34 cellular contexts compared by ENCODE assay signal in genomic region chr2:157948856-157949255, GRCh38.
"Had no signal": no experiment of that assay in that cellular context is flagged by ENCODE, and none has a peak within 500 bp of the region (broad histone marks: within the 10 kb centered on the region; RNA-seq: fewer than 3 reads in every experiment).

No MANE protein-coding gene starts in this region.

- H3K4me3 ChIP-seq: adrenal gland, ascending aorta, body of pancreas, breast epithelium, cardiac muscle cell had no signal

- H3K4me1 ChIP-seq: adrenal gland, ascending aorta, body of pancreas, breast epithelium had no signal

- DNase-seq: activated effector memory CD4-positive, alpha-beta T cell treated with anti-CD3 and anti-CD28 coated beads, Interleukin-2, amount 50 U/mL, for 16 hours; activated effector memory CD4-positive, alpha-beta T cell treated with Interleukin-2 at 50 U/mL for 16 hours; activated gamma-delta T cell; activated gamma-delta T cell treated with Interleukin-2 at 50 U/mL for 16 hours; activated naive CD4-positive, alpha-beta T cell; activated naive CD4-positive, alpha-beta T cell treated with anti-CD3 and anti-CD28 coated beads for 36 hours; activated naive CD4-positive, alpha-beta T cell treated with anti-CD3 and anti-CD28 coated beads, Interleukin-2, amount 10 ng/mL, durations not matched to agents 7 days and 5 days; activated naive CD4-positive, alpha-beta T cell treated with anti-CD3 and anti-CD28 coated beads, Interleukin-2, amount 50 U/mL, for 16 hours; activated naive CD4-positive, alpha-beta T cell treated with Interleukin-2 at 50 U/mL for 16 hours; activated naive CD8-positive, alpha-beta T cell treated with anti-CD3 and anti-CD28 coated beads for 36 hours; activated naive CD8-positive, alpha-beta T cell treated with anti-CD3 and anti-CD28 coated beads, Interleukin-2, amount 10 ng/mL, durations not matched to agents 7 days and 5 days; activated naive CD8-positive, alpha-beta T cell treated with anti-CD3 and anti-CD28 coated beads, Interleukin-2, amount 50 U/mL, for 24 hours; activated T-cell treated with anti-CD3 and anti-CD28 coated beads, Interleukin-2, amount 50 U/mL, for 1 hour; activated T-cell treated with anti-CD3 and anti-CD28 coated beads, Interleukin-2, amount 50 U/mL, for 24 hours; activated T-cell treated with anti-CD3 and anti-CD28 coated beads, Interleukin-2, amount 50 U/mL, for 4 hours; activated T-cell treated with anti-CD3 and anti-CD28 coated beads, Interleukin-2, amount 50 U/mL, for 48 hours; activated T-cell treated with anti-CD3 and anti-CD28 coated beads, Interleukin-2, amount 50 U/mL, for 72 hours; adrenal gland; amniotic stem cell; amygdala; anterior cingulate cortex; aorta; body of pancreas; brain microvascular endothelial cell; caudate nucleus; central memory CD4-positive, alpha-beta T cell; cerebellar nuclear complex had no signal

- FAIRE-seq: astrocyte, bronchial epithelial cell had no signal

- H3K27me3 ChIP-seq: adrenal gland, ascending aorta, body of pancreas, brain microvascular endothelial cell, breast epithelium, cardiac muscle cell had no signal

- H3K9me3 ChIP-seq: adrenal gland, ascending aorta, body of pancreas, breast epithelium had no signal

- ATAC-seq: activated naive CD4-positive, alpha-beta T cell treated with anti-CD3 and anti-CD28 coated beads, Interleukin-2, amount 50 U/mL, for 72 hours; activated naive CD8-positive, alpha-beta T cell treated with anti-CD3 and anti-CD28 coated beads, Interleukin-2, amount 50 U/mL, for 24 hours; activated T-cell treated with anti-CD3 and anti-CD28 coated beads, Interleukin-2, amount 50 U/mL, for 4 hours; activated T-cell treated with anti-CD3 and anti-CD28 coated beads, Interleukin-2, amount 50 U/mL, for 72 hours; activated T-helper 17 cell treated with anti-CD3 and anti-CD28 coated beads, Interleukin-2, amount 50 U/mL, for 72 hours; body of pancreas had no signal

- H3K27ac ChIP-seq: adrenal gland, ascending aorta, body of pancreas, brain microvascular endothelial cell, breast epithelium, cardiac muscle cell had no signal

- H3K36me3 ChIP-seq: adrenal gland, ascending aorta, brain microvascular endothelial cell, breast epithelium, cardiac muscle cell had no signal
